15 cellular contexts compared by ENCODE assay signal in the genomic region with DNA sequence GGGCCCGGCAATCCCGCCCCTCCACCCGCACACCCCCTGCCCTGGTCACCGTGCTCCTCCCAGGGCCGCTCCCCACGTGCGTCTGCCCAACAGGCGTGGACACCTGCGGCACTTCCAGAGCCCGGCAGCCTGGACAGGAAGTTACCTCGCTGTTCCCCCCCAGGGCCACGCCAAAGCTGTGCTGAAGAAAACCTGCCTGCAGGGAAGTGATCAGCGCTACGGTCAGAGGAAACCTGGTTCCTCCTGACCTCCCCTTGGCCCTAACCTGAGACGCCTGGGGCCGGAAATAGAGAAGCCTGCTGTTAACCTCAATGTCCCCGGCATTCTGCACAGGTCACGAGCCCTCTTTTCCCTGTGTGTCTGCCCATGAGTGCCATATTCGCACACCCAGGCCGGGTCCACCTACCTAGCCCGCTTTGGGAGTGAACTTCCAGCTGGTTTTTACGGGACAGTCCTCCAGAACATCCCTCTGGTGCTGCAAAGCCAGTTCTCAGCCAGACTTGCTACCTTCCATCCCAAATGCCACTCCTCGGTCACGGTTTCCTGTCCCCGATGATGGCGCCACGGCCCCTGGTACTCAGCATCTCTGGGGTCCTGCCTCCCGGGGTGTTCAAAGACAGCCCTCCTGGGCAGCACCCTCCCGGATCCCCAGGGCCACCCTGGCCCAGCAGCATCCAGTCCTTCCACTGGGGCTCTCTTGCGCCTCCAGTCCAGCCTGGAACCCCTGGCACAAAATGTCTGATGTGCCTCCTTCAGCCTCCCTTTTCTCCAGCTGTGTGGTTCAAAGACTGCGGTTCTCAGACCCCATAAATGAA. TPM values are rescaled to one million over a fixed set of nuclear protein-coding genes. Genes with fewer than 3 reads are reported as not detected.
DNase-seq lines count a peak whose midpoint lies in the region; ATAC-seq and TF ChIP-seq lines count a peak whose summit lies in the region.
"Had no signal": no experiment of that assay in that cellular context is flagged by ENCODE, and none has a peak within 500 bp of the region (broad histone marks: within the 10 kb centered on the region; RNA-seq: fewer than 3 reads in every experiment).

No MANE protein-coding gene starts in this region.

- DNase-seq in HT1080 (ENCODE audit: low read depth) (peak; percentile 0), mucosa of descending colon (no peak), COLO829 (ENCODE audit: low spot score) (no peak), DMS53 treated with DMSO at 0.1 percent for 48 hours (lab: John Stamatoyannopoulos, UW; ENCODE audit: unreplicated experiment) (no peak)
- DNase-seq: activated CD4-positive, CD25-positive, alpha-beta regulatory T cell treated with anti-CD3 and anti-CD28 coated beads, Interleukin-2, amount 50 U/mL, for 72 hours; activated effector memory CD4-positive, alpha-beta T cell treated with Interleukin-2 at 50 U/mL for 16 hours; C1 segment of cervical spinal cord; NCI-H345; SJCRH30 had no signal

- ATAC-seq in GM18511 (IDR thresholded peaks at IDR 0.05; ENCODE audit: unreplicated experiment) (peak; percentile 59), GM21825 (IDR thresholded peaks at IDR 0.05; ENCODE audit: unreplicated experiment) (peak; percentile 66), mucosa of descending colon (peak; percentile 35), gastroesophageal sphincter (no peak), HG03457 (IDR thresholded peaks at IDR 0.05; ENCODE audit: unreplicated experiment) (no peak)

- no peak for TF ChIP-seq POLR2A in gastroesophageal sphincter (IDR thresholded peaks at IDR 0.05)

- TF ChIP-seq EP300 in gastroesophageal sphincter (IDR thresholded peaks at IDR 0.05): no peak

- peaks cover 85% of the 10 kb centered on the region for H3K27me3 ChIP-seq in gastroesophageal sphincter
- H3K27me3 ChIP-seq: SJCRH30 had no signal

- H3K4me1 ChIP-seq in mucosa of descending colon (ENCODE audit: low read depth) (no peaks in the 10 kb centered on the region), gastroesophageal sphincter (no peaks in the 10 kb centered on the region)
- H3K4me1 ChIP-seq: esophagus muscularis mucosa, SJCRH30 had no signal

- TF ChIP-seq CTCF in mucosa of descending colon (IDR thresholded peaks at IDR 0.05) (no peak), gastroesophageal sphincter (IDR thresholded peaks at IDR 0.05) (no peak)

- no peak overlapping the region for H3K27ac ChIP-seq in gastroesophageal sphincter
- H3K27ac ChIP-seq: esophagus muscularis mucosa, SJCRH30 had no signal

- intact Hi-C loops in mucosa of descending colon (cut with DNase I, micrococcal nuclease): no loop called here

- WGBS in gastroesophageal sphincter (ENCODE audit: low coverage in 1 of 2), 2 donors: 84 to 85% methylated on average over 26 to 27 of the region's 31 CpGs

- H3K9me3 ChIP-seq in mucosa of descending colon (peaks cover 25% of the 10 kb centered on the region), gastroesophageal sphincter (no peaks in the 10 kb centered on the region)
- H3K9me3 ChIP-seq: esophagus muscularis mucosa, SJCRH30 had no signal

- H3K36me3 ChIP-seq in mucosa of descending colon (ENCODE audit: low read depth): no peaks in the 10 kb centered on the region
- no peaks in the 10 kb centered on the region for H3K36me3 ChIP-seq in gastroesophageal sphincter
- H3K36me3 ChIP-seq: esophagus muscularis mucosa, SJCRH30 had no signal

- H3K4me3 ChIP-seq in mucosa of descending colon (no peak overlapping the region), gastroesophageal sphincter (no peak overlapping the region)
- H3K4me3 ChIP-seq: esophagus muscularis mucosa, SJCRH30 had no signal

RNA-seq across cellular contexts. Expression of gene IRF4, which starts 12.0 kb away (rescaled TPM):
- 0.10 TPM in 1 of 2 replicates, not detected in the other for total RNA-seq in HT1080 (2014; rRNA removed; shearing (Covaris generic))
- polyA plus RNA-seq in HT1080 (2015; cell fraction: cytosol; rRNA removed): 0.02 TPM in 1 of 2 replicates, not detected in the other
- polyA plus RNA-seq in HT1080 (2015; cell fraction: nucleus; rRNA removed): not detected in 2 replicates
- total RNA-seq in mucosa of descending colon (10 to 100 TPM in 1 of 3 donors, 1 to 10 TPM in 2; 2.8 to 10.5 (median 4.5) TPM), gastroesophageal sphincter (1 to 10 TPM in 3 of 4 donors, under 1 TPM in 1; 0.89 to 7.4 (median 3.2) TPM)
- total RNA-seq: myocyte, SJCRH30 had no signal

Comparison
In these comparisons a context has a peak if more than half of its experiments do, and no peak if none do; other contexts are left out.
1. ATAC-seq: peak in GM18511 (single experiment), GM21825 (single experiment) and mucosa of descending colon (single experiment); none in gastroesophageal sphincter (single experiment) and HG03457 (single experiment).